Comparison of ENCODE assay signal across 9 cellular contexts in the genomic region with DNA sequence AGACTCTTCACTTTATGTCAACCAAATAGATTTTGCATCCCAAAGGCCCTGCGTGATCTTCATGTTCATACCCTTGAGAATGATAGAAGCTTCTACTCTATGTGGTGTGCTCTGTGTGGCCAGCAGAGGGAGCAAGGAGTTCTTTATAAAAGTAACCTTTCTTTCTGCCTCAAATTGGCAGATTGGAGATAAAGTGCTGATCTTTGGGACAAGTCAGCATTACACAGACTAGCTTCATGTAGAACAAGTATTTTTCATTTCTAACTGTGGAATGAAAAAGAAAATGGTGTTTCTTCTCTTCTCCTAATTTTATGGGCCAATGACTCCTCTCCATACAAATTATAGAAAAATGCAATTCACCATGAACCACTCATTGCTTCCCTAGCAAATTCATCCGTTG.
DNase-seq lines count a peak whose midpoint lies in the region; TF ChIP-seq lines count a peak whose summit lies in the region.
"Had no signal": no experiment of that assay in that cellular context is flagged by ENCODE, and none has a peak within 500 bp of the region (broad histone marks: within the 10 kb centered on the region; RNA-seq: fewer than 3 reads in every experiment).

No MANE protein-coding gene starts in this region.

- no peaks in the 10 kb centered on the region for H3K27me3 Mint-ChIP-seq in glutamatergic neuron (ENCODE audit: unreplicated experiment)
- H3K27me3 Mint-ChIP-seq: CD4-positive, CD25-positive, alpha-beta regulatory T cell had no signal

- H3K27me3 ChIP-seq in GM23248 (replicated peaks; ENCODE audit: insufficient read depth) (no peaks in the 10 kb centered on the region), MG63 (no peaks in the 10 kb centered on the region)

- H3K9me3 Mint-ChIP-seq in glutamatergic neuron (ENCODE audit: unreplicated experiment), result no peaks in the 10 kb centered on the region

- in situ Hi-C loops in GM23248 (cut with MboI), result no loop called here

- no peak overlapping the region for H3K9ac ChIP-seq in GM23248

- TF ChIP-seq CTCF in glutamatergic neuron (IDR thresholded peaks at IDR 0.05; ENCODE audit: partially characterized antibody, unreplicated experiment), result peak; percentile 90

- 0 out of 2 replicates have a peak, but pooled peaks cover 3% of the 10 kb centered on the region for H3K4me1 ChIP-seq in GM23248 (ENCODE audit: insufficient read depth)

- H3K4me2 ChIP-seq in GM23248 (ENCODE audit: unreplicated experiment), result no peak overlapping the region

- H3K4me3 ChIP-seq in GM23248, result no peak overlapping the region
- H3K4me3 ChIP-seq in MG63, result no peak overlapping the region

- no peak overlapping the region for H3K4me3 Mint-ChIP-seq in glutamatergic neuron (ENCODE audit: unreplicated experiment)
- H3K4me3 Mint-ChIP-seq: CD4-positive, CD25-positive, alpha-beta regulatory T cell had no signal

- H3K9me2 ChIP-seq in GM23248 (ENCODE audit: insufficient read depth), result no peaks in the 10 kb centered on the region

- WGBS in GM23248 (ENCODE audit: low coverage in 1 of 2, low lambda C conversion rate in 2 of 2, missing lambda C conversion rate in 2 of 2), 2 experiments, result 31 to 40% methylated on average over 2 of the region's 2 CpGs

- no peaks in the 10 kb centered on the region for H4K20me1 ChIP-seq in GM23248 (ENCODE audit: insufficient read depth)

- no peaks in the 10 kb centered on the region for H3K79me2 ChIP-seq in GM23248 (ENCODE audit: insufficient read depth)

- no peaks in the 10 kb centered on the region for H3K9me3 ChIP-seq in GM23248 (ENCODE audit: low read depth)
- H3K9me3 ChIP-seq in MG63, result no peaks in the 10 kb centered on the region

- H3K27ac ChIP-seq in GM23248, result no peak overlapping the region

- no peak overlapping the region for H3K27ac Mint-ChIP-seq in glutamatergic neuron (ENCODE audit: unreplicated experiment)
- H3K27ac Mint-ChIP-seq: CD4-positive, CD25-positive, alpha-beta regulatory T cell had no signal

- DNase-seq in NCI-H2171 treated with DMSO at 0.1 percent for 48 hours (lab: John Stamatoyannopoulos, UW), result peak; percentile 2
- no peak for DNase-seq in NCI-H2171 (lab: John Stamatoyannopoulos, UW)
- DNase-seq in GM23248, result peak; percentile 63
- DNase-seq in MG63, result peak; percentile 11
- peak; percentile 11 for DNase-seq in activated CD4-positive, alpha-beta T cell treated with anti-CD3 and anti-CD28 coated beads, Interleukin-2, amount 50 U/mL, for 1 hour
- peak; percentile 59 for DNase-seq in glutamatergic neuron
- peak; percentile 45 for DNase-seq in renal cortical epithelial cell (ENCODE audit: low read depth)
- DNase-seq in NCI-H2227 (lab: John Stamatoyannopoulos, UW; ENCODE audit: unreplicated experiment), result no peak

- no peak overlapping the region for H2AFZ ChIP-seq in GM23248

- H3K36me3 ChIP-seq in GM23248 (ENCODE audit: low read depth), result no peaks in the 10 kb centered on the region
- H3K36me3 ChIP-seq in MG63, result no peaks in the 10 kb centered on the region

- H3K4me1 Mint-ChIP-seq in glutamatergic neuron (ENCODE audit: low read depth, unreplicated experiment), result peaks cover 14% of the 10 kb centered on the region
- H3K4me1 Mint-ChIP-seq: CD4-positive, CD25-positive, alpha-beta regulatory T cell had no signal

- H3F3A ChIP-seq in GM23248 (ENCODE audit: insufficient read depth), result no peaks in the 10 kb centered on the region

- no peaks in the 10 kb centered on the region for H3K36me3 Mint-ChIP-seq in glutamatergic neuron (ENCODE audit: unreplicated experiment)
- H3K36me3 Mint-ChIP-seq: CD4-positive, CD25-positive, alpha-beta regulatory T cell had no signal

Comparison
In these comparisons a context has a peak if more than half of its experiments do, and no peak if none do; other contexts are left out.
1. DNase-seq: peak in NCI-H2171 treated with DMSO at 0.1 percent for 48 hours (single experiment), GM23248 (single experiment), MG63 (single experiment), activated CD4-positive, alpha-beta T cell treated with anti-CD3 and anti-CD28 coated beads, Interleukin-2, amount 50 U/mL, for 1 hour (single experiment), glutamatergic neuron (single experiment) and renal cortical epithelial cell (single experiment); none in NCI-H2171 (single experiment) and NCI-H2227 (single experiment).